12 cellular contexts compared by ENCODE assay signal in the genomic region with DNA sequence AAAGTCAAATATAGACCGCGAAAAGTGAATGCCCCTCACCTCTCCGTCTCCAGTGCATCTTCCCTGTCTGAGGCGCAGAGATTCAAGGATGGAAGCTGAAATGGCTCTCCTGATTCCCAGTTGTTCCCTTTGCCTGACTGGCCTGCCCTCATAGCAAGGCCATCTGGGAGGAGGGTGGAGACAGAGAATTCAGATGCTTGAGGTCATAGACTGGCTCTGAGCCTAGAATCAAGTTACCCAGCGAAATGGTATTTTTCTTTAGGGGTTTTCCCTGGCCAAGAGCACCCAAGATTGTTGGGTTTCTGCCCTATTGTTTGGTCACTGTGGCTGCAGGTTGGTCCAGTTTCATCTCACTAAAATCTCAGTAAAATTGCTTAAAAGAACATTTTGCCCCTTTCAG. TPM values are rescaled to one million over a fixed set of nuclear protein-coding genes. Genes with fewer than 3 reads are reported as not detected.
DNase-seq lines count a peak whose midpoint lies in the region; ATAC-seq, FAIRE-seq and TF ChIP-seq lines count a peak whose summit lies in the region.
"Had no signal": no experiment of that assay in that cellular context is flagged by ENCODE, and none has a peak within 500 bp of the region (broad histone marks: within the 10 kb centered on the region; RNA-seq: fewer than 3 reads in every experiment).

No MANE protein-coding gene starts in this region.

- WGBS in mammary epithelial cell (ENCODE audit: low coverage, missing lambda C conversion rate) = 73% methylated on average over 5 of the region's 5 CpGs

- ATAC-seq in HG02798 (IDR thresholded peaks at IDR 0.05; ENCODE audit: poor library complexity, unreplicated experiment) = no peak
- ATAC-seq: activated T-cell treated with anti-CD3 and anti-CD28 coated beads, Interleukin-2, amount 50 U/mL, for 4 hours had no signal

- H2AFZ ChIP-seq in mammary epithelial cell (ENCODE audit: low read depth, low read length) (no peak overlapping the region), Karpas-422 (ENCODE audit: low read length) (no peak overlapping the region)

- H3K9me3 ChIP-seq in mammary epithelial cell (replicated peaks; ENCODE audit: insufficient read depth, low read length) = no peaks in the 10 kb centered on the region
- H3K9me3 ChIP-seq in Karpas-422 (ENCODE audit: low read length) = no peaks in the 10 kb centered on the region
- H3K9me3 ChIP-seq: SJCRH30 had no signal

- intact Hi-C loops in mammary epithelial cell (cut with micrococcal nuclease) = no loop called here

- H3K27ac ChIP-seq in mammary epithelial cell (ENCODE audit: insufficient read depth, low read depth, low read length) (peak overlapping the region; percentile 74), Karpas-422 (ENCODE audit: low read length) (no peak overlapping the region)
- H3K27ac ChIP-seq: SJCRH30 had no signal

- no peak for FAIRE-seq in GM12891 (lab: Jason Lieb, UNC)

- H3K36me3 ChIP-seq in BJ (ENCODE audit: control insufficient read depth, insufficient read depth, low read length) (peaks cover 21% of the 10 kb centered on the region), mammary epithelial cell (ENCODE audit: insufficient read depth, low read length) (peaks cover 39% of the 10 kb centered on the region), Karpas-422 (ENCODE audit: insufficient read depth, low read length) (peaks cover 65% of the 10 kb centered on the region)

- no peak overlapping the region for H3K4me2 ChIP-seq in mammary epithelial cell (ENCODE audit: insufficient read depth, low read depth, low read length)
- H3K4me2 ChIP-seq in Karpas-422 (ENCODE audit: low read depth, low read length, poor library complexity, severe bottlenecking) = no peak overlapping the region

- dilution Hi-C loops in mammary epithelial cell (cut with HindIII; ENCODE audit: low sequenced_read_pairs) = no loop called here

- in situ Hi-C loops in mammary epithelial cell (cut with MboI; ENCODE audit: low sequenced_read_pairs in 2 of 2) = no loop called here

- peaks cover 26% of the 10 kb centered on the region for H3K4me1 ChIP-seq in mammary epithelial cell (ENCODE audit: insufficient read depth, low read length)
- H3K4me1 ChIP-seq in Karpas-422 (ENCODE audit: low read length) = peaks cover 6% of the 10 kb centered on the region

- H4K20me1 ChIP-seq in mammary epithelial cell (ENCODE audit: insufficient read depth, low read length) (no peaks in the 10 kb centered on the region), Karpas-422 (ENCODE audit: insufficient read depth, low read depth, low read length) (0 out of 2 replicates have a peak, but pooled peaks cover 6% of the 10 kb centered on the region)

- TF ChIP-seq POLR2A in GM12891 (IDR thresholded peaks at IDR 0.05; ENCODE audit: low read depth, low read length) = no peak

- H3K4me3 ChIP-seq in BJ (ENCODE audit: low read depth, low read length) (no peak overlapping the region), mammary epithelial cell (replicated peaks in 1 of 3; ENCODE audit: insufficient read depth in 1 of 3, low read depth in 2 of 3, low read length in 3 of 3) (no peak overlapping the region), Karpas-422 (ENCODE audit: low read length) (no peak overlapping the region)
- H3K4me3 ChIP-seq: SJCRH30 had no signal

- H3K9me2 ChIP-seq in Karpas-422 (replicated peaks; ENCODE audit: insufficient read depth, low read length) = no peaks in the 10 kb centered on the region

- no TSS peak for BruUV-seq in mammary epithelial cell (replicated peaks; lab: Mats Ljungman, UMichigan)

- DNase-seq in BJ (ENCODE audit: low read depth) (peak; percentile 66), LHCN-M2 (ENCODE audit: low read depth) (peak; percentile 44), mammary epithelial cell (peak; percentile 90), myocyte (ENCODE audit: low read depth) (peak; percentile 83), GM12891 (ENCODE audit: insufficient read length, low spot score) (no peak), SKM-1 (lab: John Stamatoyannopoulos, UW; ENCODE audit: unreplicated experiment) (no peak), Karpas-422 (no peak)
- DNase-seq: activated T-cell treated with anti-CD3 and anti-CD28 coated beads, Interleukin-2, amount 50 U/mL, for 4 hours; NCI-H1105 treated with DMSO at 0.1 percent for 48 hours; NCI-H526; SJCRH30 had no signal

- POLR2A ChIA-PET in BJ (lab: Charles Lee) = no interaction called here

- CTCF ChIA-PET in BJ (lab: Yijun Ruan, JAX) (interaction anchor here (0.5 to 2.6 kb wide), 2 partner anchors 12 to 149 kb away, joined by 3 to 7 read pairs; no protein-coding TSS in a partner anchor), mammary epithelial cell (lab: Charles Lee; ENCODE audit: low non-redundant PET) (no interaction called here)

- H3K27me3 ChIP-seq in BJ (ENCODE audit: control insufficient read depth, insufficient read depth, low read length) = no peaks in the 10 kb centered on the region
- H3K27me3 ChIP-seq in mammary epithelial cell (ENCODE audit: insufficient read depth, low read length) = no peaks in the 10 kb centered on the region
- no peaks in the 10 kb centered on the region for H3K27me3 ChIP-seq in Karpas-422 (ENCODE audit: low read length)
- H3K27me3 ChIP-seq: SJCRH30 had no signal

- H3K9ac ChIP-seq in mammary epithelial cell (ENCODE audit: insufficient read depth, low read length) (peak overlapping the region; percentile 27), Karpas-422 (ENCODE audit: low read length) (no peak overlapping the region)

- H3K79me2 ChIP-seq in mammary epithelial cell (ENCODE audit: insufficient read depth, low read length) (peaks cover 68% of the 10 kb centered on the region), Karpas-422 (ENCODE audit: low read length) (peaks cover 62% of the 10 kb centered on the region)

- TF ChIP-seq CTCF in BJ (IDR thresholded peaks at IDR 0.05; ENCODE audit: insufficient read depth, low read depth, low read length) (no peak), mammary epithelial cell (conservative IDR thresholded peaks at IDR 0.05 in 1 of 2, IDR thresholded peaks at IDR 0.05 in 1 of 2; ENCODE audit: extremely low read depth in 1 of 2, insufficient read depth in 1 of 2, low read depth in 1 of 2, low read length in 2 of 2) (no peak)

TF ChIP-seq in GM12891, 5 proteins besides CTCF, POLR2A, EP300 and RAD21:
- no peak for TF ChIP-seq POLR2AphosphoS5 (IDR thresholded peaks at IDR 0.05; ENCODE audit: low read depth, low read length)
- no peak for TF ChIP-seq SPI1 (IDR thresholded peaks at IDR 0.05; ENCODE audit: low read depth, low read length)
- no peak for TF ChIP-seq POU2F2 (IDR thresholded peaks at IDR 0.05; ENCODE audit: low read depth, low read length)
- no peak for TF ChIP-seq PAX5 (IDR thresholded peaks at IDR 0.05; ENCODE audit: insufficient read depth, low read length, severe bottlenecking)
- no peak for TF ChIP-seq TAF1 (IDR thresholded peaks at IDR 0.05; ENCODE audit: low read depth, low read length)
TF ChIP-seq in GM12891: peak in this region for 0.

RNA-seq across cellular contexts. Expression of gene METTL13, which starts 7.2 kb away (rescaled TPM):
- polyA plus RNA-seq in BJ (2011; rRNA removed) (25.9 and 30.1 TPM in 2 replicates), mammary epithelial cell (39.8 TPM)
- polyA minus RNA-seq in BJ (2011; rRNA and poly(A)+ RNA removed) = 16.9 and 27.4 TPM in 2 replicates
- total RNA-seq in LHCN-M2 (2014; rRNA removed) (31.9 and 35.9 TPM in 2 replicates), mammary epithelial cell (10 to 100 TPM; 21.5 to 31.6 TPM), myocyte (19.5 and 21.3 TPM in 2 replicates)
- 27.0 TPM for polyA plus RNA-seq in LHCN-M2 (2012)
- polyA minus RNA-seq in mammary epithelial cell = 69.8 TPM
- polyA plus RNA-seq in myocyte (2012) = 26.9 TPM
- 23.3 TPM for polyA plus RNA-seq in GM12891 (2012; ENCODE audit: low read depth, missing spikeins)
- total RNA-seq in Karpas-422 (2014; rRNA removed; shearing (Covaris generic); ENCODE audit: low replicate concordance) = 15.4 and 25.9 TPM in 2 replicates

RNA-seq across cellular contexts. Expression of gene VAMP4, which starts 46.8 kb away (rescaled TPM):
- 4.5 and 9.9 TPM in 2 replicates for polyA plus RNA-seq in BJ (2011; rRNA removed)
- polyA minus RNA-seq in BJ (2011; rRNA and poly(A)+ RNA removed) = 1.8 and 2.0 TPM in 2 replicates
- total RNA-seq in LHCN-M2 (2014; rRNA removed) = 6.4 and 7.2 TPM in 2 replicates
- 5.0 TPM for polyA plus RNA-seq in LHCN-M2 (2012)
- 10 to 100 TPM in 1 of 2 donors, 1 to 10 TPM in 1; 6.7 to 13.8 TPM for total RNA-seq in mammary epithelial cell
- 2.7 TPM for polyA plus RNA-seq in mammary epithelial cell
- polyA minus RNA-seq in mammary epithelial cell = 3.4 TPM
- total RNA-seq in myocyte = 4.1 and 9.7 TPM in 2 replicates
- polyA plus RNA-seq in myocyte (2012) = 8.0 TPM
- 2.7 TPM for polyA plus RNA-seq in GM12891 (2012; ENCODE audit: low read depth, missing spikeins)
- 6.3 and 9.0 TPM in 2 replicates for total RNA-seq in Karpas-422 (2014; rRNA removed; shearing (Covaris generic); ENCODE audit: low replicate concordance)

RNA-seq across cellular contexts. Expression of gene DNM3, which starts 52.6 kb away (rescaled TPM):
- polyA plus RNA-seq in BJ (2011; rRNA removed) = 0.26 and 0.31 TPM in 2 replicates
- polyA minus RNA-seq in BJ (2011; rRNA and poly(A)+ RNA removed) = 0.85 and 1.1 TPM in 2 replicates
- 0.13 and 0.23 TPM in 2 replicates for total RNA-seq in LHCN-M2 (2014; rRNA removed)
- polyA plus RNA-seq in LHCN-M2 (2012) = 0.27 TPM
- total RNA-seq in mammary epithelial cell = 1 to 10 TPM; 3.0 to 6.4 TPM
- 3.1 TPM for polyA plus RNA-seq in mammary epithelial cell
- 8.0 TPM for polyA minus RNA-seq in mammary epithelial cell
- total RNA-seq in myocyte = 0.62 and 1.1 TPM in 2 replicates
- polyA plus RNA-seq in myocyte (2012) = 1.00 TPM
- 0.06 TPM for polyA plus RNA-seq in GM12891 (2012; ENCODE audit: low read depth, missing spikeins)
- 0.45 and 0.51 TPM in 2 replicates for total RNA-seq in Karpas-422 (2014; rRNA removed; shearing (Covaris generic); ENCODE audit: low replicate concordance)

Comparison
In these comparisons a context has a peak if more than half of its experiments do, and no peak if none do; other contexts are left out.
1. DNase-seq: peak in BJ (single experiment), LHCN-M2 (single experiment), mammary epithelial cell (single experiment) and myocyte (single experiment); none in GM12891 (single experiment), SKM-1 (single experiment) and Karpas-422 (single experiment).